ENCODE assay signal across 2 cellular contexts in genomic region chr1:188668083-188668482, GRCh38.
TF ChIP-seq lines count a peak whose summit lies in the region.

No MANE protein-coding gene starts in this region.

TF ChIP-seq in SK-N-SH, 30 proteins besides CTCF, POLR2A, EP300 and RAD21 (continued from another document):
- TF ChIP-seq YY1 (IDR thresholded peaks at IDR 0.05; ENCODE audit: low read depth) (no peak), JUND (IDR thresholded peaks at IDR 0.05) (no peak), PBX3 (IDR thresholded peaks at IDR 0.05) (no peak)

TF ChIP-seq in SK-N-SH treated with all-trans-retinoic acid at 6 μM for 48 hours, 23 proteins besides CTCF, POLR2A, EP300 and RAD21 (continued from another document):
- TF ChIP-seq TSHZ2 (CRISPR knock-in tag; IDR thresholded peaks at IDR 0.05) (no peak), RARB (CRISPR knock-in tag; IDR thresholded peaks at IDR 0.05) (no peak), OSR1 (CRISPR knock-in tag; IDR thresholded peaks at IDR 0.05) (no peak), PATZ1 (CRISPR knock-in tag; IDR thresholded peaks at IDR 0.05; ENCODE audit: borderline replicate concordance) (no peak), ZC3H10 (CRISPR knock-in tag; IDR thresholded peaks at IDR 0.05) (no peak), ARNTL (CRISPR knock-in tag; IDR thresholded peaks at IDR 0.05; ENCODE audit: borderline replicate concordance, low read depth) (no peak), TCF4 (CRISPR knock-in tag; IDR thresholded peaks at IDR 0.05; ENCODE audit: borderline replicate concordance) (no peak), POU6F1 (CRISPR knock-in tag; IDR thresholded peaks at IDR 0.05; ENCODE audit: borderline replicate concordance, low read depth) (no peak), CSRNP3 (CRISPR knock-in tag; IDR thresholded peaks at IDR 0.05) (no peak), ZFP30 (CRISPR knock-in tag; IDR thresholded peaks at IDR 0.05) (no peak), ZFP3 (CRISPR knock-in tag; IDR thresholded peaks at IDR 0.05) (no peak), TOX (CRISPR knock-in tag; IDR thresholded peaks at IDR 0.05; ENCODE audit: borderline replicate concordance) (no peak), BACH2 (CRISPR knock-in tag; IDR thresholded peaks at IDR 0.05; ENCODE audit: borderline replicate concordance) (no peak)
TF ChIP-seq in SK-N-SH treated with all-trans-retinoic acid at 6 μM for 48 hours: peak in this region for 0.
